10 cellular contexts compared by ENCODE assay signal in genomic region chr20:64239449-64240242, GRCh38.
"Had no signal": no experiment of that assay in that cellular context is flagged by ENCODE, and none has a peak within 500 bp of the region (broad histone marks: within the 10 kb centered on the region; RNA-seq: fewer than 3 reads in every experiment).

No MANE protein-coding gene starts in this region.

- H3K4me3 ChIP-seq: ovary, skin epidermis had no signal

- H3K9me3 ChIP-seq: ovary had no signal

- H3K27me3 ChIP-seq: ovary had no signal

- H3K36me3 ChIP-seq: brain microvascular endothelial cell, ovary had no signal

- DNase-seq: activated CD4-positive, alpha-beta memory T cell treated with anti-CD3 and anti-CD28 coated beads for 36 hours; amygdala; brain microvascular endothelial cell; cerebellar nuclear complex; dermis blood vessel endothelial cell; erythroblast; hippocampal formation; T-helper 9 cell had no signal

- H3K27ac ChIP-seq: brain microvascular endothelial cell, ovary, skin epidermis had no signal
